Comparison of ENCODE assay signal across 14 cellular contexts in the genomic region with DNA sequence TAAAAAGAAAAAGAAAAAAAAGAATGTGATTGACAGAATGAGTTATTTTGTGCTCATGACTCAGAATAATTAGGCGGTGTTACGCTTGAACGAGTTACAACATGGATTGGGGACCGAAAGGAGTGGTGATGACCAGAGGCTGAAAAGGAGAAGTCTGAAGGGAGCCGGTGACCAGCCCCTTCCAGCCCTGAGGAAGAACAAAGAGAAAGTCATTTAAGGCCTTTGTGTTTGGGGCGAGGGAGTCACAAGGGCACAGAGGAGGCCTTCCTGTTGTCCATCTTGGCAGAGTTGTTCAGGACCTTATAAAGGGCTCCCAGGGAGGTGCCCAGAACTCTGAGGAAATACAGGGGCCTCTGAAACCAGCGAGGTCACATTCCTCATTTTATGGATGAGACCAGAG.
DNase-seq lines count a peak whose midpoint lies in the region; ATAC-seq and TF ChIP-seq lines count a peak whose summit lies in the region.
"Had no signal": no experiment of that assay in that cellular context is flagged by ENCODE, and none has a peak within 500 bp of the region (broad histone marks: within the 10 kb centered on the region; RNA-seq: fewer than 3 reads in every experiment).

No MANE protein-coding gene starts in this region.

- ATAC-seq in Right ventricle myocardium superior (ENCODE audit: poor library complexity), result peak; percentile 13
- no peak for ATAC-seq in HG02759 (IDR thresholded peaks at IDR 0.05; ENCODE audit: unreplicated experiment)
- ATAC-seq: mucosa of descending colon, WTC11 had no signal

- no peak for TF ChIP-seq POLR2A in adrenal gland (IDR thresholded peaks at IDR 0.05)

- DNase-seq in Right ventricle myocardium superior (no peak), cardiac septum (ENCODE audit: low spot score) (no peak), adrenal gland (peak in 5 of 7 donors; percentile 34 to 78 (median 39)), kidney glomerular epithelial cell (lab: John Stamatoyannopoulos, UW) (peak; percentile 44), NCI-H128 (lab: John Stamatoyannopoulos, UW; ENCODE audit: unreplicated experiment) (no peak), NCI-H1048 (lab: John Stamatoyannopoulos, UW) (no peak)
- DNase-seq: ACHN; CD8-positive, alpha-beta memory T cell; mucosa of descending colon; NCI-H1436 treated with DMSO at 0.1 percent for 48 hours; NCI-H226 had no signal

- H3K4me3 ChIP-seq in adrenal gland, result no peak overlapping the region
- H3K4me3 ChIP-seq in subcutaneous abdominal adipose tissue (ENCODE audit: low read depth in 1 of 5, low read length in 5 of 5), result no peak overlapping the region
- H3K4me3 ChIP-seq: mucosa of descending colon had no signal

- no peak for TF ChIP-seq CTCF in adrenal gland (IDR thresholded peaks at IDR 0.05)

- H3K9ac ChIP-seq in subcutaneous abdominal adipose tissue (ENCODE audit: low read length in 5 of 5), result no peak overlapping the region

- H3K4me1 ChIP-seq in adrenal gland (replicated peaks in 1 of 2) (peaks cover 0 to 4% of the 10 kb centered on the region in 2 donors), subcutaneous abdominal adipose tissue (ENCODE audit: control insufficient read depth in 5 of 5, insufficient read depth in 5 of 5, low read length in 5 of 5) (peaks cover 0 to 17% (median 14%) of the 10 kb centered on the region in 5 donors)

- H3K9me3 ChIP-seq in adrenal gland (replicated peaks in 1 of 3) (no peaks in the 10 kb centered on the region), subcutaneous abdominal adipose tissue (ENCODE audit: control insufficient read depth in 5 of 5, low read length in 5 of 5) (peaks cover 0 to 3% (median 0%) of the 10 kb centered on the region in 5 donors)

- H3K36me3 ChIP-seq in adrenal gland (replicated peaks in 1 of 2) (no peaks in the 10 kb centered on the region), subcutaneous abdominal adipose tissue (ENCODE audit: control insufficient read depth in 5 of 5, insufficient read depth in 5 of 5, low read length in 5 of 5) (peaks cover 0 to 13% (median 5%) of the 10 kb centered on the region in 5 donors)

- H3K27me3 ChIP-seq in adrenal gland (no peaks in the 10 kb centered on the region), subcutaneous abdominal adipose tissue (ENCODE audit: control insufficient read depth in 5 of 5, insufficient read depth in 4 of 5, low read length in 5 of 5) (no peaks in the 10 kb centered on the region)

- intact Hi-C loops in Right ventricle myocardium superior (cut with DNase I), result no loop called here
- intact Hi-C loops in cardiac septum (cut with DNase I), result no loop called here
- intact Hi-C loops in adrenal gland (cut with DNase I), result no loop called here

- 48 to 72% (median 58%) methylated on average over 6 to 7 of the region's 7 CpGs for WGBS in adrenal gland, 4 donors

- H3K27ac ChIP-seq in adrenal gland (peak overlapping the region in 2 of 5 donors; percentile 41 to 61), subcutaneous abdominal adipose tissue (ENCODE audit: low read depth, low read length) (peak overlapping the region; percentile 22)

Comparison
In these comparisons a context has a peak if more than half of its experiments do, and no peak if none do; other contexts are left out.
1. DNase-seq: peak in adrenal gland (5 of 7) and kidney glomerular epithelial cell (single experiment); none in Right ventricle myocardium superior (single experiment), cardiac septum (single experiment), NCI-H128 (single experiment) and NCI-H1048 (single experiment).